39 cellular contexts compared by ENCODE assay signal in genomic region chr9:125570246-125570645, GRCh38.
"Had no signal": no experiment of that assay in that cellular context is flagged by ENCODE, and none has a peak within 500 bp of the region (broad histone marks: within the 10 kb centered on the region; RNA-seq: fewer than 3 reads in every experiment).

No MANE protein-coding gene starts in this region.

- H3K27ac Mint-ChIP-seq: activated B cell treated with CpG ODN at 0.5 μM for 24 hours; activated CD4-positive, alpha-beta memory T cell treated with anti-CD3 and anti-CD28 coated beads for 36 hours; activated CD4-positive, alpha-beta T cell treated with anti-CD3 and anti-CD28 coated beads, Interleukin-2, amount 10 ng/mL, durations not matched to agents 24 days and 14 days; activated CD8-positive, alpha-beta T cell treated with anti-CD3 and anti-CD28 coated beads for 36 hours; activated naive CD4-positive, alpha-beta T cell treated with anti-CD3 and anti-CD28 coated beads for 36 hours; activated naive CD4-positive, alpha-beta T cell treated with anti-CD3 and anti-CD28 coated beads, Interleukin-2, amount 50 U/mL, for 72 hours; activated naive CD8-positive, alpha-beta T cell treated with anti-CD3 and anti-CD28 coated beads for 36 hours; activated T-cell treated with anti-CD3 and anti-CD28 coated beads, Interleukin-2, amount 50 U/mL, for 72 hours; activated T-helper 1 cell treated with anti-CD3 and anti-CD28 coated beads, Interleukin-12 subunit alpha, Interleukin-12 subunit beta, Interleukin-2, Interleukin-4 antibody, amounts not matched to agents 30 ng/mL and 10 ng/mL and 1 ng/mL, durations not matched to agents 14 hours and 24 hours and 36 hours; activated T-helper 17 cell treated with anti-CD3 and anti-CD28 coated beads, Interleukin-2, amount 50 U/mL, for 72 hours; T-cell; T-helper 1 cell treated with Interleukin-12 subunit alpha and Interleukin-12 subunit beta and Interleukin-4 antibody, amounts not matched to agents 30 μg/mL and 1 μg/mL, for 36 hours; T-helper 2 cell treated with Interferon-gamma antibody and Interleukin-4, amounts not matched to agents 5 μg/mL and 100 μg/mL, for 36 hours had no signal

- H3K9me3 Mint-ChIP-seq: central memory CD8-positive, alpha-beta T cell had no signal

- FAIRE-seq: astrocyte, TTC549 had no signal

- H3K4me3 Mint-ChIP-seq: activated B cell treated with CpG ODN at 0.5 μM for 24 hours; activated CD4-positive, alpha-beta memory T cell treated with anti-CD3 and anti-CD28 coated beads for 36 hours; activated CD4-positive, alpha-beta T cell treated with anti-CD3 and anti-CD28 coated beads, Interleukin-2, amount 10 ng/mL, durations not matched to agents 24 days and 14 days; activated CD8-positive, alpha-beta T cell treated with anti-CD3 and anti-CD28 coated beads for 36 hours; activated naive CD4-positive, alpha-beta T cell treated with anti-CD3 and anti-CD28 coated beads for 36 hours; activated naive CD8-positive, alpha-beta T cell treated with anti-CD3 and anti-CD28 coated beads for 36 hours; activated T-cell treated with anti-CD3 and anti-CD28 coated beads, Interleukin-2, amount 50 U/mL, for 4 hours; activated T-cell treated with anti-CD3 and anti-CD28 coated beads, Interleukin-2, amount 50 U/mL, for 72 hours; activated T-helper 1 cell treated with anti-CD3 and anti-CD28 coated beads, Interleukin-12 subunit alpha, Interleukin-12 subunit beta, Interleukin-2, Interleukin-4 antibody, amounts not matched to agents 30 ng/mL and 10 ng/mL and 1 ng/mL, durations not matched to agents 14 hours and 24 hours and 36 hours; activated T-helper 17 cell treated with anti-CD3 and anti-CD28 coated beads, Interleukin-2, amount 50 U/mL, for 72 hours; central memory CD8-positive, alpha-beta T cell; T-cell; T-helper 1 cell treated with Interleukin-12 subunit alpha and Interleukin-12 subunit beta and Interleukin-4 antibody, amounts not matched to agents 30 μg/mL and 1 μg/mL, for 36 hours; T-helper 2 cell treated with Interferon-gamma antibody and Interleukin-4, amounts not matched to agents 5 μg/mL and 100 μg/mL, for 36 hours had no signal

- ATAC-seq: activated CD8-positive, alpha-beta T cell treated with anti-CD3 and anti-CD28 coated beads for 36 hours; activated naive CD4-positive, alpha-beta T cell treated with anti-CD3 and anti-CD28 coated beads, Interleukin-2, amount 50 U/mL, for 72 hours; activated T-cell treated with anti-CD3 and anti-CD28 coated beads, Interleukin-2, amount 50 U/mL, for 4 hours; activated T-cell treated with anti-CD3 and anti-CD28 coated beads, Interleukin-2, amount 50 U/mL, for 72 hours; activated T-helper 17 cell treated with anti-CD3 and anti-CD28 coated beads, Interleukin-2, amount 50 U/mL, for 72 hours; body of pancreas; T-cell had no signal

- DNase-seq: activated B cell treated with CpG ODN at 0.5 μM for 24 hours; activated CD4-positive, alpha-beta memory T cell treated with anti-CD3 and anti-CD28 coated beads for 36 hours; activated CD4-positive, alpha-beta T cell treated with anti-CD3 and anti-CD28 coated beads for 4 hours; activated CD4-positive, alpha-beta T cell treated with anti-CD3 and anti-CD28 coated beads, Interleukin-2, amount 10 ng/mL, durations not matched to agents 24 days and 14 days; activated CD4-positive, alpha-beta T cell treated with anti-CD3 and anti-CD28 coated beads, Interleukin-2, amount 50 U/mL, for 1 hour; activated CD4-positive, alpha-beta T cell treated with anti-CD3 and anti-CD28 coated beads, Interleukin-2, amount 50 U/mL, for 4 hours; activated CD4-positive, CD25-positive, alpha-beta regulatory T cell treated with anti-CD3 and anti-CD28 coated beads, Interleukin-2, amount 50 U/mL, for 72 hours; activated CD8-positive, alpha-beta memory T cell treated with anti-CD3 and anti-CD28 coated beads, Interleukin-2, amount 50 U/mL, for 4 hours; activated CD8-positive, alpha-beta T cell treated with anti-CD3 and anti-CD28 coated beads for 36 hours; activated effector memory CD4-positive, alpha-beta T cell treated with anti-CD3 and anti-CD28 coated beads, Interleukin-2, amount 50 U/mL, for 16 hours; activated gamma-delta T cell treated with Interleukin-2 at 50 U/mL for 16 hours; activated naive CD4-positive, alpha-beta T cell; activated naive CD4-positive, alpha-beta T cell treated with anti-CD3 and anti-CD28 coated beads for 36 hours; activated naive CD4-positive, alpha-beta T cell treated with anti-CD3 and anti-CD28 coated beads, Interleukin-2, amount 50 U/mL, for 16 hours; activated naive CD8-positive, alpha-beta T cell treated with anti-CD3 and anti-CD28 coated beads for 36 hours; activated T-cell treated with anti-CD3 and anti-CD28 coated beads for 4 hours; activated T-cell treated with anti-CD3 and anti-CD28 coated beads, Interleukin-2, amount 50 U/mL, for 1 hour; activated T-cell treated with anti-CD3 and anti-CD28 coated beads, Interleukin-2, amount 50 U/mL, for 4 hours; activated T-cell treated with anti-CD3 and anti-CD28 coated beads, Interleukin-2, amount 50 U/mL, for 72 hours; adrenal gland; amniotic stem cell; aorta; body of pancreas; brain microvascular endothelial cell; caudate nucleus; cerebellar nuclear complex; T-cell; T-helper 2 cell; T-helper 9 cell had no signal

- H3K4me1 ChIP-seq: adrenal gland, body of pancreas, breast epithelium had no signal

- H3K36me3 ChIP-seq: adrenal gland, brain microvascular endothelial cell, breast epithelium had no signal

- H3K4me1 Mint-ChIP-seq: activated B cell treated with CpG ODN at 0.5 μM for 24 hours; activated T-helper 17 cell treated with anti-CD3 and anti-CD28 coated beads, Interleukin-2, amount 50 U/mL, for 72 hours; central memory CD8-positive, alpha-beta T cell had no signal

- H3K27me3 ChIP-seq: adrenal gland, body of pancreas, brain microvascular endothelial cell, breast epithelium had no signal

- H3K27ac ChIP-seq: adrenal gland, body of pancreas, brain microvascular endothelial cell, breast epithelium, VCaP had no signal

- H3K27me3 Mint-ChIP-seq: activated B cell treated with CpG ODN at 0.5 μM for 24 hours; activated CD4-positive, alpha-beta memory T cell treated with anti-CD3 and anti-CD28 coated beads for 36 hours; activated CD4-positive, alpha-beta T cell treated with anti-CD3 and anti-CD28 coated beads, Interleukin-2, amount 10 ng/mL, durations not matched to agents 24 days and 14 days; activated CD8-positive, alpha-beta T cell treated with anti-CD3 and anti-CD28 coated beads for 36 hours; activated naive CD8-positive, alpha-beta T cell treated with anti-CD3 and anti-CD28 coated beads for 36 hours; activated T-helper 17 cell treated with anti-CD3 and anti-CD28 coated beads, Interleukin-2, amount 50 U/mL, for 72 hours; central memory CD8-positive, alpha-beta T cell; T-cell had no signal

- H3K4me3 ChIP-seq: adrenal gland, body of pancreas, breast epithelium had no signal
